ENCODE assay signal across 8 cellular contexts in the genomic region with DNA sequence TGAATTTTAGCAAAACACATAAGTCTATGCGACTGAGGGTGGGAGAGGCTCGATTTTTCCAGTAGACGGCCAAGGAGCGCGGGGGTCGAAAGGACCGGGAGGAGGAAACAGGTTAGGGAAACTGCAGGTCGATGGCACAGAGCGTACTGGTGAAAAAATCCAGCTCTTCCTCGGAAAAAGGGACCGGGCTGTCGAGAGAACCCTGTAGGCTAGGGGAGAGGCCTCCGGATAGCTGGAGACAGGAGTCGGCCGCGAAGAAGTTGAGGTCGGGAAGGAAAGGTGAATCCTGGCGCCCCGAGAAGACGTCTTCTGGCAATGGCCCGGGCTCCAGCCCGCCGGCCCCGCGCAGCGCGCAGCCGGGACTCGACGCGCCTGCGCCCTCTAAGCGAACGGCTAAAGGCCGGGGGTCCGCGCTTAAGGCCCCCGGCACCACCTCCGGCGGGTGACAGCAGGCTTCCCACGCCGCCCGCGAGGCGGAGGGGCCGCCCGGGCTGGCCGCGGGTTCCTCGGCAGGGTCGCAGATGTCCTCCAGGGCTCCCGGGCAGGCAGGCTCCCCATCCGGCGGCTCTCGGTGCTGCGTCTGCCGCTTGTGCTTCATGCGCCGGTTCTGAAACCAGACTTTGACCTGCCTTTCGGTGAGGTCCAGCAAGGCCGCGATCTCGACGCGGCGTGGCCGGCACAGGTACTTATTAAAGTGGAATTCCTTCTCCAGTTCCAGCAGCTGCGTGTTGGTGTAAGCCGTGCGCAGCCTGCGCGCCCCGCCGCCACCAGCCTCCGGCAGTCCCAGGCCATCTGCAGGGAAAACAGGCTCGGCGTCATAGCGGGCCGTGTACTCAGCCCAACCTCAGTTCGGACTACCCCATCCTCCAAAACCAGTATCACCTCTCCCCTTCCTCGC. TPM values are rescaled to one million over a fixed set of nuclear protein-coding genes. Genes with fewer than 3 reads are reported as not detected.
DNase-seq lines count a peak whose midpoint lies in the region; ATAC-seq, FAIRE-seq and TF ChIP-seq lines count a peak whose summit lies in the region.

No MANE protein-coding gene starts in this region.

- peak overlapping the region; percentile 31 for H3K27ac Mint-ChIP-seq in Caco-2 (ENCODE audit: unreplicated experiment)
- H3K27ac Mint-ChIP-seq in activated naive CD4-positive, alpha-beta T cell treated with anti-CD3 and anti-CD28 coated beads for 36 hours: peak overlapping the region; percentile 100

- H3K9me3 ChIP-seq in Caco-2: no peaks in the 10 kb centered on the region

- H3K27me3 Mint-ChIP-seq in Caco-2 (ENCODE audit: insufficient read depth, unreplicated experiment): peaks cover 8% of the 10 kb centered on the region
- peaks cover 9% of the 10 kb centered on the region for H3K27me3 Mint-ChIP-seq in activated naive CD4-positive, alpha-beta T cell treated with anti-CD3 and anti-CD28 coated beads for 36 hours (ENCODE audit: low read depth)

- no peaks in the 10 kb centered on the region for H3K36me3 ChIP-seq in Caco-2 (ENCODE audit: control insufficient read depth, insufficient read depth, low read length)

- intact Hi-C loops in Caco-2 (cut with micrococcal nuclease; ENCODE audit: unreplicated experiment): loop anchor here (1.0 to 2.0 kb wide), 3 partner anchors 20 to 50 kb away; no protein-coding TSS in a partner anchor
- intact Hi-C loops in activated naive CD4-positive, alpha-beta T cell treated with anti-CD3 and anti-CD28 coated beads for 36 hours (cut with micrococcal nuclease): loop anchor here (1.0 to 5.0 kb wide), 2 partner anchors 35 to 51 kb away; partner anchors contain the start of gene HOXB4
- intact Hi-C loops in cardiac septum (cut with DNase I): loop anchor here (1.0 to 10.0 kb wide), 2 partner anchors 36 to 498 kb away; partner anchors contain the start of gene NFE2L1

- peak overlapping the region; percentile 78 for H3K4me3 Mint-ChIP-seq in Caco-2 (ENCODE audit: unreplicated experiment)
- peak overlapping the region; percentile 96 for H3K4me3 Mint-ChIP-seq in activated naive CD4-positive, alpha-beta T cell treated with anti-CD3 and anti-CD28 coated beads for 36 hours

- H3K9me3 Mint-ChIP-seq in Caco-2 (ENCODE audit: unreplicated experiment): no peaks in the 10 kb centered on the region
- no peaks in the 10 kb centered on the region for H3K9me3 Mint-ChIP-seq in activated naive CD4-positive, alpha-beta T cell treated with anti-CD3 and anti-CD28 coated beads for 36 hours

- no peak for FAIRE-seq in RCC 7860 (lab: Jason Lieb, UNC)

- peak; percentile 92 for DNase-seq in Caco-2
- DNase-seq in RCC 7860 (ENCODE audit: low spot score): peak; percentile 44
- peak; percentile 73 for DNase-seq in activated naive CD4-positive, alpha-beta T cell treated with anti-CD3 and anti-CD28 coated beads for 36 hours
- peak; percentile 72 for DNase-seq in cardiac septum (ENCODE audit: low spot score)
- peak; percentile 85 for DNase-seq in retina
- no peak for DNase-seq in GF-D8 (lab: John Stamatoyannopoulos, UW)
- DNase-seq in mucosa of gallbladder (ENCODE audit: low spot score): no peak

- peak; percentile 40 for ATAC-seq in GM21825 (IDR thresholded peaks at IDR 0.05; ENCODE audit: unreplicated experiment)

- peak overlapping the region; percentile 55 for H3K4me3 ChIP-seq in Caco-2 (ENCODE audit: low read depth, low read length)

- peak; percentile 68 to 70 for TF ChIP-seq CTCF in Caco-2 (IDR thresholded peaks at IDR 0.05; ENCODE audit: insufficient read depth in 1 of 2, low read depth in 1 of 2, low read length in 1 of 2, severe bottlenecking in 1 of 2, unreplicated experiment in 1 of 2)

- H3K4me1 ChIP-seq in Caco-2: peaks cover 10% of the 10 kb centered on the region; the same call in 1 of the 2 replicates

- POLR2A ChIA-PET in Caco-2 (lab: Charles Lee): no interaction called here

- H3K4me1 Mint-ChIP-seq in Caco-2 (ENCODE audit: low read depth, unreplicated experiment): peaks cover 11% of the 10 kb centered on the region
- H3K4me1 Mint-ChIP-seq in activated naive CD4-positive, alpha-beta T cell treated with anti-CD3 and anti-CD28 coated beads for 36 hours (ENCODE audit: low read depth): peaks cover 54% of the 10 kb centered on the region

- H3K36me3 Mint-ChIP-seq in Caco-2 (ENCODE audit: insufficient read depth, unreplicated experiment): no peaks in the 10 kb centered on the region
- H3K36me3 Mint-ChIP-seq in activated naive CD4-positive, alpha-beta T cell treated with anti-CD3 and anti-CD28 coated beads for 36 hours (ENCODE audit: low read depth): peaks cover 14% of the 10 kb centered on the region

- BruUV-seq in Caco-2 (replicated peaks; lab: Mats Ljungman, UMichigan): TSS peak; percentile 98

- CTCF ChIA-PET in Caco-2 (lab: Charles Lee): interaction anchor here (0.9 kb wide), 1 partner anchor 38 kb away, joined by 7 read pairs; no protein-coding TSS in a partner anchor
- CTCF ChIA-PET in activated naive CD4-positive, alpha-beta T cell treated with anti-CD3 and anti-CD28 coated beads for 36 hours (lab: Charles Lee): interaction anchor here (0.5 to 1.2 kb wide), 4 partner anchors 24 to 153 kb away, joined by 3 to 4 read pairs (median 3); no protein-coding TSS in a partner anchor

- no peaks in the 10 kb centered on the region for H3K27me3 ChIP-seq in Caco-2 (replicated peaks; ENCODE audit: control insufficient read depth, insufficient read depth, low read length)

RNA-seq across cellular contexts. Expression of gene HOXB2, which starts 1.7 kb away (rescaled TPM):
- total RNA-seq in Caco-2 (2022): 0.65 and 1.1 TPM in 2 replicates
- total RNA-seq in activated naive CD4-positive, alpha-beta T cell treated with anti-CD3 and anti-CD28 coated beads for 36 hours: 10 to 100 TPM; 15.6 to 18.2 TPM
- total RNA-seq in cardiac septum: 4.9 TPM
- total RNA-seq in mucosa of gallbladder: 23.4 TPM

RNA-seq across cellular contexts. Expression of gene HOXB1, which starts 12.4 kb away (rescaled TPM):
- total RNA-seq in Caco-2 (2022): not detected in 2 replicates
- not detected for total RNA-seq in activated naive CD4-positive, alpha-beta T cell treated with anti-CD3 and anti-CD28 coated beads for 36 hours
- not detected for total RNA-seq in cardiac septum
- total RNA-seq in mucosa of gallbladder: not detected

RNA-seq across cellular contexts. Expression of gene HOXB4, which starts 34.9 kb away (rescaled TPM):
- total RNA-seq in Caco-2 (2022) (3.4 and 3.9 TPM in 2 replicates), cardiac septum (1.6 TPM), mucosa of gallbladder (6.4 TPM)
- total RNA-seq in activated naive CD4-positive, alpha-beta T cell treated with anti-CD3 and anti-CD28 coated beads for 36 hours: 1 to 10 TPM; 2.3 to 2.5 TPM

RNA-seq across cellular contexts. Expression of gene HOXB3, which starts 46.8 kb away (rescaled TPM):
- 7.2 and 10.1 TPM in 2 replicates for total RNA-seq in Caco-2 (2022)
- total RNA-seq in activated naive CD4-positive, alpha-beta T cell treated with anti-CD3 and anti-CD28 coated beads for 36 hours: 1 to 10 TPM; 2.0 TPM
- 4.2 TPM for total RNA-seq in cardiac septum
- 17.2 TPM for total RNA-seq in mucosa of gallbladder

RNA-seq across cellular contexts. Expression of gene HOXB5, which starts 50.4 kb away (rescaled TPM):
- not detected in 2 replicates for total RNA-seq in Caco-2 (2022)
- total RNA-seq in activated naive CD4-positive, alpha-beta T cell treated with anti-CD3 and anti-CD28 coated beads for 36 hours: not detected
- not detected for total RNA-seq in cardiac septum
- 0.49 TPM for total RNA-seq in mucosa of gallbladder

Comparison
In these comparisons a context has a peak if more than half of its experiments do, and no peak if none do; other contexts are left out.
1. DNase-seq: peak in Caco-2 (2 of 2), RCC 7860 (single experiment), activated naive CD4-positive, alpha-beta T cell treated with anti-CD3 and anti-CD28 coated beads for 36 hours (single experiment), cardiac septum (single experiment) and retina (single experiment); none in GF-D8 (single experiment) and mucosa of gallbladder (single experiment).